Comparison of ENCODE assay signal across 8 cellular contexts in genomic region chr13:51583875-51584730, GRCh38.
DNase-seq lines count a peak whose midpoint lies in the region; ATAC-seq and TF ChIP-seq lines count a peak whose summit lies in the region.

Gene WDFY2, plus strand, starts transcription at chr13:51584462. Its CDS starts 226 bp downstream, at chr13:51584688.

- no peaks in the 10 kb centered on the region for H3K27me3 Mint-ChIP-seq in central memory CD8-positive, alpha-beta T cell

- H3K4me3 Mint-ChIP-seq in central memory CD8-positive, alpha-beta T cell = peak within 1 kb of the TSS; percentile 90

- peak within 1 kb of the TSS; percentile 90 for H3K27ac Mint-ChIP-seq in central memory CD8-positive, alpha-beta T cell (ENCODE audit: low read depth)

- TF ChIP-seq CTCF in AG09309 (IDR thresholded peaks at IDR 0.05; ENCODE audit: control insufficient read depth, insufficient read depth, low read depth, low read length, missing control alignments) = no peak

- H3K9me3 Mint-ChIP-seq in central memory CD8-positive, alpha-beta T cell = no peaks in the 10 kb centered on the region

- H3K4me3 ChIP-seq in AG09309 (ENCODE audit: control insufficient read depth, low read depth, low read length) = peak within 1 kb of the TSS; percentile 68

- ATAC-seq in GM19023 (IDR thresholded peaks at IDR 0.05; ENCODE audit: unreplicated experiment) (peak; percentile 79), HG03280 (IDR thresholded peaks at IDR 0.05; ENCODE audit: unreplicated experiment) (peak; percentile 82)
- peak; percentile 82 for ATAC-seq in central memory CD8-positive, alpha-beta T cell (replicated peaks; ENCODE audit: extremely low read depth, poor library complexity, severe bottlenecking)

- peaks cover 27% of the 10 kb centered on the region for H3K4me1 Mint-ChIP-seq in central memory CD8-positive, alpha-beta T cell

- peaks cover 15% of the 10 kb centered on the region for H3K36me3 Mint-ChIP-seq in central memory CD8-positive, alpha-beta T cell (ENCODE audit: insufficient read depth)

- DNase-seq in AG09309 (ENCODE audit: low read depth) (peak; percentile 99), NCI-H345 treated with DMSO at 0.1 percent for 48 hours (lab: John Stamatoyannopoulos, UW; ENCODE audit: unreplicated experiment) (peak; percentile 99), iris pigment epithelial cell (ENCODE audit: low read depth) (peak; percentile 100)
- DNase-seq in activated CD4-positive, CD25-positive, alpha-beta regulatory T cell (lab: John Stamatoyannopoulos, UW) = peak; percentile 98
- DNase-seq in central memory CD8-positive, alpha-beta T cell (ENCODE audit: low spot score in 2 of 2) = peak; percentile 98
- peak; percentile 98 to 99 for DNase-seq in stimulated activated CD4-positive, alpha-beta T cell treated with anti-CD3 and anti-CD28 coated beads, Interleukin-12 subunit alpha, Interleukin-12 subunit beta, amount 100 ng/mL, for 24 hours (ENCODE audit: low read depth in 2 of 2)

Comparison
In these comparisons a context has a peak if more than half of its experiments do, and no peak if none do; other contexts are left out.
1. Peak in every context shown above with its lines: DNase-seq, ATAC-seq and H3K4me3 ChIP-seq.